17 cellular contexts compared by ENCODE assay signal in the genomic region with DNA sequence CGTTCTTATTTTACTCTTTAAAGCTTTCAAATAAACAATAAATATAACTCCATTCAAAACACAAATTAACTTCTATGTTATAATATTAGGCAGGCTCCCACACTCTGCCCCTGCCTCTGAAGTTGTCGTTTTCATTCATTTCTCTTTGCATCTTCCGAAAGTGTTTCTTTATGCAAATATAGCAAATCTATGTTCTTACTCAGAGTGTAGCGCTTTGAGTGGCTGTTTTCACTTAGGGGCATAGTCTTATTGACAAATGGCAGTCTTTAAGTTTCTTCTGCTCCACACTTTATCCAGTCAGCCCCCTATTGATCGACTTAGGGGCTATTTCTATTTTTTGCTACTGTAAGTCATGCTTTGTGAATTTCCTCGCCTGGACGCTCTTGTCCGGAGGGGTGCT. TPM values are rescaled to one million over a fixed set of nuclear protein-coding genes. Genes with fewer than 3 reads are reported as not detected.
DNase-seq lines count a peak whose midpoint lies in the region; TF ChIP-seq lines count a peak whose summit lies in the region.
"Had no signal": no experiment of that assay in that cellular context is flagged by ENCODE, and none has a peak within 500 bp of the region (broad histone marks: within the 10 kb centered on the region; RNA-seq: fewer than 3 reads in every experiment).

No MANE protein-coding gene starts in this region.

- H3K4me3 Mint-ChIP-seq in type B pancreatic cell: no peak overlapping the region
- H3K4me3 Mint-ChIP-seq: CD8-positive, alpha-beta T cell had no signal

- DNase-seq in GM10266 (ENCODE audit: extremely low spot score): peak; percentile 19
- peak; percentile 34 for DNase-seq in GM20000 (ENCODE audit: low spot score)
- peak; percentile 29 for DNase-seq in fibroblast of peridontal ligament (ENCODE audit: extremely low read depth)
- no peak for DNase-seq in type B pancreatic cell (ENCODE audit: extremely low spot score, unreplicated experiment)
- DNase-seq in superior temporal gyrus (ENCODE audit: extremely low spot score): no peak
- DNase-seq in activated T-cell treated with anti-CD3 and anti-CD28 coated beads, Interleukin-2, amount 50 U/mL, for 48 hours: no peak
- DNase-seq in islet precursor cell: no peak
- DNase-seq: C1 segment of cervical spinal cord; CD8-positive, alpha-beta T cell; GDM1; IMR-90; NCI-H1105; NCI-H146; NCI-H2029; NCI-H226; NCI-H774; OCI-M1 had no signal

- TF ChIP-seq CTCF in GM10266 (IDR thresholded peaks at IDR 0.05; ENCODE audit: control insufficient read depth, insufficient read depth, low read depth, missing control alignments) (no peak), GM20000 (IDR thresholded peaks at IDR 0.05; ENCODE audit: extremely low read depth, missing control alignments) (no peak), type B pancreatic cell (conservative IDR thresholded peaks at IDR 0.05) (no peak)

- H3K36me3 Mint-ChIP-seq in type B pancreatic cell: no peaks in the 10 kb centered on the region
- H3K36me3 Mint-ChIP-seq: CD8-positive, alpha-beta T cell had no signal

- no peaks in the 10 kb centered on the region for H3K9me3 Mint-ChIP-seq in type B pancreatic cell
- H3K9me3 Mint-ChIP-seq: CD8-positive, alpha-beta T cell had no signal

- peak overlapping the region; percentile 79 for H3K27ac Mint-ChIP-seq in type B pancreatic cell
- H3K27ac Mint-ChIP-seq: CD8-positive, alpha-beta T cell had no signal

- peaks cover 14% of the 10 kb centered on the region for H3K4me1 Mint-ChIP-seq in type B pancreatic cell (ENCODE audit: unreplicated experiment)

- peaks cover 7% of the 10 kb centered on the region for H3K27me3 Mint-ChIP-seq in type B pancreatic cell

RNA-seq across cellular contexts. Expression of a gene that starts 45.3 kb away (rescaled TPM):
- total RNA-seq in type B pancreatic cell (ENCODE audit: low replicate concordance): 43.6 and 44.6 TPM in 2 replicates

Comparison
In these comparisons a context has a peak if more than half of its experiments do, and no peak if none do; other contexts are left out.
1. DNase-seq: peak in GM10266 (single experiment), GM20000 (single experiment) and fibroblast of peridontal ligament (single experiment); none in type B pancreatic cell (single experiment), superior temporal gyrus (single experiment), activated T-cell treated with anti-CD3 and anti-CD28 coated beads, Interleukin-2, amount 50 U/mL, for 48 hours (0 of 2) and islet precursor cell (single experiment).